Comparison of ENCODE assay signal across 2 cellular contexts in genomic region chr4:152734015-152734698, GRCh38.
TF ChIP-seq lines count a peak whose summit lies in the region.

No MANE protein-coding gene starts in this region.

TF ChIP-seq in HepG2, 621 proteins besides CTCF, POLR2A, EP300 and RAD21:
- TF ChIP-seq ARNT2 (CRISPR knock-in tag; IDR thresholded peaks at IDR 0.05; ENCODE audit: low read depth), result no peak

TF ChIP-seq in WTC11, 78 proteins besides CTCF, POLR2A, EP300 and RAD21:
- TF ChIP-seq AFF4 (CRISPR knock-in tag; IDR thresholded peaks at IDR 0.05; ENCODE audit: borderline replicate concordance) (no peak), MAX (CRISPR knock-in tag; IDR thresholded peaks at IDR 0.05) (no peak), TCF7 (CRISPR knock-in tag; IDR thresholded peaks at IDR 0.05; ENCODE audit: low read depth) (no peak), ZNF317 (CRISPR knock-in tag; IDR thresholded peaks at IDR 0.05; ENCODE audit: borderline replicate concordance, low read depth) (no peak), NFYB (CRISPR knock-in tag; conservative IDR thresholded peaks at IDR 0.05; ENCODE audit: low read depth) (no peak), ZNF281 (CRISPR knock-in tag; IDR thresholded peaks at IDR 0.05) (no peak), FOXP1 (CRISPR knock-in tag; IDR thresholded peaks at IDR 0.05; ENCODE audit: borderline replicate concordance) (no peak), SP1 (CRISPR knock-in tag; conservative IDR thresholded peaks at IDR 0.05) (no peak), ERG (CRISPR knock-in tag; IDR thresholded peaks at IDR 0.05) (no peak), ZNF671 (CRISPR knock-in tag; IDR thresholded peaks at IDR 0.05) (no peak)
